In genomic region chr12:56266634-56267442, GRCh38 we compare ENCODE assay signal across 8 cellular contexts. TPM values are rescaled to one million over a fixed set of nuclear protein-coding genes. Genes with fewer than 3 reads are reported as not detected.
DNase-seq lines count a peak whose midpoint lies in the region; ATAC-seq and TF ChIP-seq lines count a peak whose summit lies in the region.

TSS of gene COQ10A (plus strand) at chr12:56266942. CDS start at chr12:56267119, 177 bp downstream.

- TF ChIP-seq POLR2A in GM19099 (IDR thresholded peaks at IDR 0.05; ENCODE audit: extremely low read depth, insufficient read length, low read depth), result peak; percentile 87

- H3K9me3 ChIP-seq in BE2C, result no peaks in the 10 kb centered on the region

- H3K27me3 ChIP-seq in BE2C, result no peaks in the 10 kb centered on the region

- H3K36me3 ChIP-seq in BE2C, result peaks cover 25% of the 10 kb centered on the region

- DNase-seq in BE2C (peak; percentile 91), NCI-H510A treated with DMSO at 0.1 percent for 48 hours (lab: John Stamatoyannopoulos, UW) (peak; percentile 94), choroid plexus epithelial cell (ENCODE audit: low read depth) (peak; percentile 86), kidney tubule cell (ENCODE audit: low spot score) (peak; percentile 89)
- peak; percentile 85 to 91 for DNase-seq in activated CD4-positive, alpha-beta T cell treated with anti-CD3 and anti-CD28 coated beads for 4 hours
- DNase-seq in stimulated activated CD4-positive, alpha-beta T cell treated with anti-CD3 and anti-CD28 coated beads, Interleukin-1b, Interleukin-23, amount 100 ng/mL, for 24 hours (ENCODE audit: low read depth in 4 of 4, low spot score in 1 of 4), result peak; percentile 53 to 79 (median 72)

- H3K4me3 ChIP-seq in BE2C (ENCODE audit: low read depth, low read length), result peak within 1 kb of the TSS; percentile 87
- H3K4me3 ChIP-seq in choroid plexus epithelial cell (ENCODE audit: low read depth, low read length), result peak within 1 kb of the TSS; percentile 88

- ATAC-seq in HG03378 (IDR thresholded peaks at IDR 0.05; ENCODE audit: unreplicated experiment), result peak; percentile 63

- H3K4me1 ChIP-seq in BE2C, result no peaks in the 10 kb centered on the region

- peak; percentile 77 for TF ChIP-seq CTCF in BE2C (IDR thresholded peaks at IDR 0.05; ENCODE audit: low read depth, low read length)
- peak; percentile 79 for TF ChIP-seq CTCF in choroid plexus epithelial cell (conservative IDR thresholded peaks at IDR 0.05; ENCODE audit: low read depth, low read length)

RNA-seq across cellular contexts. Expression of gene COQ10A, which starts in this region (rescaled TPM):
- 25.3 TPM for polyA plus RNA-seq in BE2C (2012; ENCODE audit: insufficient read depth, insufficient read length, low read depth)

Comparison
In these comparisons a context has a peak if more than half of its experiments do, and no peak if none do; other contexts are left out.
1. Peak in every context shown above with its lines: DNase-seq, ATAC-seq and H3K4me3 ChIP-seq.